22 cellular contexts compared by ENCODE assay signal in the genomic region with DNA sequence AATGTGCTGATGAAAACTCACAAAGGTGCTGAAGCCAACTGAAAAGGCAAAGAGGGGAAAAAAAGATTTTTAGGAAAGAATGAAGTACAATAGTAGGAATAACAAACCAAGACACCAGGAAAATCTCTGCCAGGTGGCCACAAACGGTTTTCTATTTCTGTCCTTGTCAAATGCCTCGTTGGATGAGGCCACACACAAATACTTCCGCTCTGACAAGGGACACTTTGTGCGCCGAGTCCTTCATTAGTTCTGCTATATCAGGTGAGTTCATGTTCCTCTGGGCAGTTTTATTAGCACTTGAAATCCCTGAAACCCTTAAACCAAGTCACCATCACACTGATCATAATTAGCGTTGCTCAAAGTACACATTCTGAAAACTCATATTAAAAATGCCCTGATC.
DNase-seq lines count a peak whose midpoint lies in the region; ATAC-seq and TF ChIP-seq lines count a peak whose summit lies in the region.
"Had no signal": no experiment of that assay in that cellular context is flagged by ENCODE, and none has a peak within 500 bp of the region (broad histone marks: within the 10 kb centered on the region; RNA-seq: fewer than 3 reads in every experiment).

No MANE protein-coding gene starts in this region.

- no peaks in the 10 kb centered on the region for H3K9me3 ChIP-seq in SJCRH30 (replicated peaks)

- H3K9me2 ChIP-seq in GM23338 (ENCODE audit: insufficient read depth): peaks cover 22% of the 10 kb centered on the region; the same call in 1 of the 2 replicates

- H3K27me3 Mint-ChIP-seq in GM23338 (ENCODE audit: insufficient read depth, low read depth, poor library complexity): peaks cover 4% of the 10 kb centered on the region

- peaks cover 3% of the 10 kb centered on the region; the same call in 1 of the 3 replicates for H3K9me3 Mint-ChIP-seq in GM23338
- H3K9me3 Mint-ChIP-seq: CD8-positive, alpha-beta T cell had no signal

- ATAC-seq in GM23338 (no peak), GM21576 (IDR thresholded peaks at IDR 0.05; ENCODE audit: unreplicated experiment) (no peak), HG02571 (IDR thresholded peaks at IDR 0.05; ENCODE audit: unreplicated experiment) (no peak)
- ATAC-seq: CD8-positive, alpha-beta T cell; GM12878; HCT116; K562 had no signal

- no peak overlapping the region for H3K4me3 Mint-ChIP-seq in GM23338
- H3K4me3 Mint-ChIP-seq: B cell; CD8-positive, alpha-beta T cell; HFFc6 had no signal

- no peak overlapping the region for H3K4me3 ChIP-seq in GM23338
- no peak overlapping the region for H3K4me3 ChIP-seq in SJCRH30
- H3K4me3 ChIP-seq: BLaER1 treated with 17β-estradiol and CSF1 and Interleukin-3, amounts not matched to agents 10 nM and 100 nM; GM12878; K562 had no signal

- H4K20me1 ChIP-seq in GM23338 (replicated peaks; ENCODE audit: insufficient read depth): no peaks in the 10 kb centered on the region
- H4K20me1 ChIP-seq: BLaER1 treated with 17β-estradiol and CSF1 and Interleukin-3, amounts not matched to agents 10 nM and 100 nM had no signal

- H3K4me1 ChIP-seq in GM23338 (ENCODE audit: insufficient read depth) (no peaks in the 10 kb centered on the region), SJCRH30 (peaks cover 28% of the 10 kb centered on the region)
- H3K4me1 ChIP-seq: BLaER1 treated with 17β-estradiol and CSF1 and Interleukin-3, amounts not matched to agents 10 nM and 100 nM had no signal

- DNase-seq in DMS79 treated with DMSO at 0.1 percent for 48 hours (lab: John Stamatoyannopoulos, UW) (peak; percentile 3), DMS79 (lab: John Stamatoyannopoulos, UW) (no peak), GM23338 (ENCODE audit: low spot score) (no peak), SJCRH30 (peak; percentile 71 to 87), left kidney (ENCODE audit: low read depth, low spot score) (peak; percentile 27), 8988T (no peak)
- DNase-seq: Calu3; CD8-positive, alpha-beta T cell; DMS 273 treated with DMSO at 0.1 percent for 48 hours; DND-41; EL; GOT3; H7; HFFc6; IMR-90 had no signal

- no peak overlapping the region for H3K27ac ChIP-seq in GM23338 (ENCODE audit: low read depth)
- H3K27ac ChIP-seq in SJCRH30: peak overlapping the region; percentile 63
- H3K27ac ChIP-seq: BLaER1 treated with 17β-estradiol and CSF1 and Interleukin-3, amounts not matched to agents 10 nM and 100 nM had no signal

- H3K27ac Mint-ChIP-seq in GM23338: no peak overlapping the region
- H3K27ac Mint-ChIP-seq: B cell; CD8-positive, alpha-beta T cell; HFFc6 had no signal

- H3K4me2 ChIP-seq in GM23338: no peak overlapping the region
- H3K4me2 ChIP-seq: BLaER1 treated with 17β-estradiol and CSF1 and Interleukin-3, amounts not matched to agents 10 nM and 100 nM had no signal

- H3F3A ChIP-seq in GM23338 (replicated peaks; ENCODE audit: low read depth): no peaks in the 10 kb centered on the region

- H3K36me3 ChIP-seq in GM23338 (ENCODE audit: insufficient read depth) (no peaks in the 10 kb centered on the region), SJCRH30 (no peaks in the 10 kb centered on the region)
- H3K36me3 ChIP-seq: BLaER1 treated with 17β-estradiol and CSF1 and Interleukin-3, amounts not matched to agents 10 nM and 100 nM had no signal

- H3K4me1 Mint-ChIP-seq in GM23338: peaks cover 12% of the 10 kb centered on the region
- H3K4me1 Mint-ChIP-seq: B cell had no signal

- H2AFZ ChIP-seq in GM23338: peak overlapping the region; percentile 63; the same call in 1 of the 2 replicates

- H3K79me2 ChIP-seq in GM23338 (replicated peaks; ENCODE audit: insufficient read depth): no peaks in the 10 kb centered on the region

- H3K36me3 Mint-ChIP-seq in GM23338 (ENCODE audit: low read depth): no peaks in the 10 kb centered on the region; the same call in 2 of the 3 replicates
- H3K36me3 Mint-ChIP-seq: CD8-positive, alpha-beta T cell had no signal

- TF ChIP-seq CTCF in GM23338 (conservative IDR thresholded peaks at IDR 0.05; ENCODE audit: low read depth in 2 of 2): no peak

- H3K27me3 ChIP-seq in GM23338 (ENCODE audit: insufficient read depth) (no peaks in the 10 kb centered on the region), SJCRH30 (no peaks in the 10 kb centered on the region)
- H3K27me3 ChIP-seq: BLaER1 treated with 17β-estradiol and CSF1 and Interleukin-3, amounts not matched to agents 10 nM and 100 nM had no signal

TF ChIP-seq in GM23338, 12 proteins besides CTCF, POLR2A, EP300 and RAD21:
- no peak for TF ChIP-seq POLR2AphosphoS5 (IDR thresholded peaks at IDR 0.05; ENCODE audit: low read depth)
- no peak for TF ChIP-seq JUNB (IDR thresholded peaks at IDR 0.05; ENCODE audit: unreplicated experiment)
- TF ChIP-seq CREB1 (CRISPR knock-in tag; IDR thresholded peaks at IDR 0.05; ENCODE audit: low read depth): no peak
- TF ChIP-seq ZNF114 (CRISPR knock-in tag; IDR thresholded peaks at IDR 0.05): no peak
- TF ChIP-seq, protein P1, sequence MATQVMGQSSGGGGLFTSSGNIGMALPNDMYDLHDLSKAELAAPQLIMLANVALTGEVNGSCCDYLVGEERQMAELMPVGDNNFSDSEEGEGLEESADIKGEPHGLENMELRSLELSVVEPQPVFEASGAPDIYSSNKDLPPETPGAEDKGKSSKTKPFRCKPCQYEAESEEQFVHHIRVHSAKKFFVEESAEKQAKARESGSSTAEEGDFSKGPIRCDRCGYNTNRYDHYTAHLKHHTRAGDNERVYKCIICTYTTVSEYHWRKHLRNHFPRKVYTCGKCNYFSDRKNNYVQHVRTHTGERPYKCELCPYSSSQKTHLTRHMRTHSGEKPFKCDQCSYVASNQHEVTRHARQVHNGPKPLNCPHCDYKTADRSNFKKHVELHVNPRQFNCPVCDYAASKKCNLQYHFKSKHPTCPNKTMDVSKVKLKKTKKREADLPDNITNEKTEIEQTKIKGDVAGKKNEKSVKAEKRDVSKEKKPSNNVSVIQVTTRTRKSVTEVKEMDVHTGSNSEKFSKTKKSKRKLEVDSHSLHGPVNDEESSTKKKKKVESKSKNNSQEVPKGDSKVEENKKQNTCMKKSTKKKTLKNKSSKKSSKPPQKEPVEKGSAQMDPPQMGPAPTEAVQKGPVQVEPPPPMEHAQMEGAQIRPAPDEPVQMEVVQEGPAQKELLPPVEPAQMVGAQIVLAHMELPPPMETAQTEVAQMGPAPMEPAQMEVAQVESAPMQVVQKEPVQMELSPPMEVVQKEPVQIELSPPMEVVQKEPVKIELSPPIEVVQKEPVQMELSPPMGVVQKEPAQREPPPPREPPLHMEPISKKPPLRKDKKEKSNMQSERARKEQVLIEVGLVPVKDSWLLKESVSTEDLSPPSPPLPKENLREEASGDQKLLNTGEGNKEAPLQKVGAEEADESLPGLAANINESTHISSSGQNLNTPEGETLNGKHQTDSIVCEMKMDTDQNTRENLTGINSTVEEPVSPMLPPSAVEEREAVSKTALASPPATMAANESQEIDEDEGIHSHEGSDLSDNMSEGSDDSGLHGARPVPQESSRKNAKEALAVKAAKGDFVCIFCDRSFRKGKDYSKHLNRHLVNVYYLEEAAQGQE (IDR thresholded peaks at IDR 0.05; ENCODE audit: unreplicated experiment): no peak
- no peak for TF ChIP-seq ZNF331 (CRISPR knock-in tag; IDR thresholded peaks at IDR 0.05; ENCODE audit: low read depth)
- no peak for TF ChIP-seq STAT1 (IDR thresholded peaks at IDR 0.05; ENCODE audit: unreplicated experiment)

Comparison
In these comparisons a context has a peak if more than half of its experiments do, and no peak if none do; other contexts are left out.
1. DNase-seq: peak in DMS79 treated with DMSO at 0.1 percent for 48 hours (single experiment), SJCRH30 (2 of 2) and left kidney (single experiment); none in DMS79 (single experiment), GM23338 (single experiment) and 8988T (single experiment).